Comparison of ENCODE assay signal across 8 cellular contexts in genomic region chr19:39403331-39404312, GRCh38. TPM values are rescaled to one million over a fixed set of nuclear protein-coding genes. Genes with fewer than 3 reads are reported as not detected.
DNase-seq lines count a peak whose midpoint lies in the region; ATAC-seq and TF ChIP-seq lines count a peak whose summit lies in the region.

No MANE protein-coding gene starts in this region.

- H3K9me3 Mint-ChIP-seq in neural crest cell = no peaks in the 10 kb centered on the region

- ATAC-seq in HG03457 (IDR thresholded peaks at IDR 0.05; ENCODE audit: unreplicated experiment) = peak; percentile 27
- ATAC-seq in RWPE2 (ENCODE audit: low read depth) = peak; percentile 56
- ATAC-seq in stimulated activated naive CD8-positive, alpha-beta T cell treated with anti-CD3 and anti-CD28 coated beads, Interleukin-15, Interleukin-2, amounts not matched to agents 100 U/mL and 50 U/mL, for 24 hours = peak; percentile 30

- H3K36me3 ChIP-seq in RWPE2 (ENCODE audit: low read depth) = peaks cover 23% of the 10 kb centered on the region

- peaks cover 33% of the 10 kb centered on the region for H3K4me1 Mint-ChIP-seq in neural crest cell

- peaks cover 27% of the 10 kb centered on the region for H3K4me1 ChIP-seq in RWPE2 (ENCODE audit: insufficient read depth, poor library complexity, severe bottlenecking)

- H3K4me3 ChIP-seq in GM08714 (ENCODE audit: low read length) (peak overlapping the region; percentile 60; the same call in 1 of the 2 replicates), RWPE2 (ENCODE audit: severe bottlenecking) (peak overlapping the region; percentile 20), fibroblast of pulmonary artery (replicated peaks; ENCODE audit: low read depth, low read length) (peak overlapping the region; percentile 51)

- peak overlapping the region; percentile 82 for H3K4me3 Mint-ChIP-seq in neural crest cell

- peak overlapping the region; percentile 98 for H3K27ac ChIP-seq in RWPE2 (ENCODE audit: poor library complexity, severe bottlenecking)

- H3K27me3 ChIP-seq in RWPE2 (ENCODE audit: insufficient read depth, poor library complexity, severe bottlenecking) = no peaks in the 10 kb centered on the region

- no peak for TF ChIP-seq CTCF in RWPE2 (IDR thresholded peaks at IDR 0.05; ENCODE audit: poor library complexity, severe bottlenecking)
- no peak for TF ChIP-seq CTCF in fibroblast of pulmonary artery (IDR thresholded peaks at IDR 0.05; ENCODE audit: low read length, missing control alignments)
- no peak for TF ChIP-seq CTCF in neural crest cell (conservative IDR thresholded peaks at IDR 0.05)

- no peaks in the 10 kb centered on the region for H3K36me3 Mint-ChIP-seq in neural crest cell (ENCODE audit: low read depth)

- DNase-seq in RWPE2 (ENCODE audit: low spot score) = peak; percentile 98
- peak; percentile 91 for DNase-seq in activated effector memory CD4-positive, alpha-beta T cell treated with Interleukin-2 at 50 U/mL for 16 hours
- DNase-seq in fibroblast of pulmonary artery (ENCODE audit: low read depth) = peak; percentile 99
- DNase-seq in neural crest cell (ENCODE audit: low read depth, low spot score) = peak; percentile 46
- DNase-seq in stimulated activated naive CD8-positive, alpha-beta T cell treated with anti-CD3 and anti-CD28 coated beads, Interleukin-15, Interleukin-2, amounts not matched to agents 100 U/mL and 50 U/mL, for 24 hours = peak; percentile 97
- DNase-seq in OCI-M2 (lab: John Stamatoyannopoulos, UW; ENCODE audit: unreplicated experiment) = no peak

- H3K27ac Mint-ChIP-seq in neural crest cell (ENCODE audit: unreplicated experiment) = peak overlapping the region; percentile 38

- H3K9me3 ChIP-seq in RWPE2 (ENCODE audit: severe bottlenecking) = no peaks in the 10 kb centered on the region

- peaks cover 18% of the 10 kb centered on the region for H3K27me3 Mint-ChIP-seq in neural crest cell (ENCODE audit: low read depth)

RNA-seq across cellular contexts. Expression of gene ZFP36, which starts 3.0 kb away (rescaled TPM):
- 4.0 TPM in 2 replicates for total RNA-seq in neural crest cell

RNA-seq across cellular contexts. Expression of gene PLEKHG2, which starts 8.8 kb away (rescaled TPM):
- total RNA-seq in neural crest cell = 120 and 135 TPM in 2 replicates

RNA-seq across cellular contexts. Expression of gene MED29, which starts 12.4 kb away (rescaled TPM):
- total RNA-seq in neural crest cell = 37.3 and 40.3 TPM in 2 replicates

RNA-seq across cellular contexts. Expression of gene PAF1, which starts 12.7 kb away (rescaled TPM):
- total RNA-seq in neural crest cell = 62.9 and 67.3 TPM in 2 replicates

RNA-seq across cellular contexts. Expression of gene RPS16, which starts 32.1 kb away (rescaled TPM):
- total RNA-seq in neural crest cell = 2,020 and 2,116 TPM in 2 replicates
